1 cellular context compared by ENCODE assay signal in the genomic region with DNA sequence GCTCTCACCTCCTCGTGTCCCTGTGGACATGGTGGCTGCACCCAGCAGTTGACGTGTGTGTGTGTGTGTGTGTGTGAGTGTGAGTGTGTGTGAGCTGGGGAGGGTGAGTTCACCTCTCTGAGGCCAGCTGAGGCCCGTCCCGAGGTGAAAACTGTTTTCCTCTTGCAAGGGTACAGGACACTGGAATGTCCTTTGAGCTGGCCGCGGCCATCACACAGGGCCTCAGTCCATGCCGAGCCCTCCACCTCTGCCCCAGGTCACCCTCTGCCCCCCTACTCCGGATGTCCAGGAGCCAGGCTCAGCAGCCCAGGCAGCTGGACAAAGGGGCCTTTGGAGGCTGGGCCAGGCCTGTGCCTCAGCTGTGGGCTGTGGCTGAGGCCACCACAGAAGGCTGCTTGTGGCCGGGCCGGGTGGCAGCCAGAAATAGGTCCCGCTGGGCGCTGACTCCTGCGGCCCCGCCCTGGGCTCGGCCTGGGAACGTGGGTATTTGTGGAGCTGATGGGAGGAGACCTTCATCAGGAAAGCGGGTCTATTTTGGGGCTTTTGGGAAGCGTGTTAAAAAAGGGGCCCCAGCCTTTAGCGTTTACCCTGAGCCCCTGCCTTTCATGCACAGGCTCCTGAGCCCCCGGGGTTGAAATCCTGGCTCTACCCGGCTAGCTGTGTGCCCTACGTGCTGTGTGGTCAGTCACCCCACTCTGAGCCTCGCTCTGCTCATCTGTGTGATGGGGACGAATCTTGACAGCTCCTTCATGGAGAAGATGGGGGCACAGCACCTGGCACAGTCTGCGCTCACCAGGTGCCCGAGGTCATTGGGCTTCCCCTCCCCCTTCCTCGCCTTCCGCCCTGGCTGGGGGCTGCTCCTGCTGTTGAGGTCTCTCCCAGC.
TF ChIP-seq lines count a peak whose summit lies in the region.

No MANE protein-coding gene starts in this region.

TF ChIP-seq in HepG2, 621 proteins besides CTCF, POLR2A, EP300 and RAD21 (continued from another document and continues in another):
- TF ChIP-seq, protein P1, sequence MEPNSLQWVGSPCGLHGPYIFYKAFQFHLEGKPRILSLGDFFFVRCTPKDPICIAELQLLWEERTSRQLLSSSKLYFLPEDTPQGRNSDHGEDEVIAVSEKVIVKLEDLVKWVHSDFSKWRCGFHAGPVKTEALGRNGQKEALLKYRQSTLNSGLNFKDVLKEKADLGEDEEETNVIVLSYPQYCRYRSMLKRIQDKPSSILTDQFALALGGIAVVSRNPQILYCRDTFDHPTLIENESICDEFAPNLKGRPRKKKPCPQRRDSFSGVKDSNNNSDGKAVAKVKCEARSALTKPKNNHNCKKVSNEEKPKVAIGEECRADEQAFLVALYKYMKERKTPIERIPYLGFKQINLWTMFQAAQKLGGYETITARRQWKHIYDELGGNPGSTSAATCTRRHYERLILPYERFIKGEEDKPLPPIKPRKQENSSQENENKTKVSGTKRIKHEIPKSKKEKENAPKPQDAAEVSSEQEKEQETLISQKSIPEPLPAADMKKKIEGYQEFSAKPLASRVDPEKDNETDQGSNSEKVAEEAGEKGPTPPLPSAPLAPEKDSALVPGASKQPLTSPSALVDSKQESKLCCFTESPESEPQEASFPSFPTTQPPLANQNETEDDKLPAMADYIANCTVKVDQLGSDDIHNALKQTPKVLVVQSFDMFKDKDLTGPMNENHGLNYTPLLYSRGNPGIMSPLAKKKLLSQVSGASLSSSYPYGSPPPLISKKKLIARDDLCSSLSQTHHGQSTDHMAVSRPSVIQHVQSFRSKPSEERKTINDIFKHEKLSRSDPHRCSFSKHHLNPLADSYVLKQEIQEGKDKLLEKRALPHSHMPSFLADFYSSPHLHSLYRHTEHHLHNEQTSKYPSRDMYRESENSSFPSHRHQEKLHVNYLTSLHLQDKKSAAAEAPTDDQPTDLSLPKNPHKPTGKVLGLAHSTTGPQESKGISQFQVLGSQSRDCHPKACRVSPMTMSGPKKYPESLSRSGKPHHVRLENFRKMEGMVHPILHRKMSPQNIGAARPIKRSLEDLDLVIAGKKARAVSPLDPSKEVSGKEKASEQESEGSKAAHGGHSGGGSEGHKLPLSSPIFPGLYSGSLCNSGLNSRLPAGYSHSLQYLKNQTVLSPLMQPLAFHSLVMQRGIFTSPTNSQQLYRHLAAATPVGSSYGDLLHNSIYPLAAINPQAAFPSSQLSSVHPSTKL (CRISPR knock-in tag; IDR thresholded peaks at IDR 0.05), result peak; percentile 62
- TF ChIP-seq SYNCRIP (IDR thresholded peaks at IDR 0.05; ENCODE audit: insufficient read depth, low read depth, low read length), result no peak
- peak; percentile 27; the same call in 1 of the 2 replicates for TF ChIP-seq KDM5B (CRISPR knock-in tag; IDR thresholded peaks at IDR 0.05; ENCODE audit: borderline replicate concordance)
- TF ChIP-seq ZNF263 (CRISPR knock-in tag; IDR thresholded peaks at IDR 0.05), result no peak
- TF ChIP-seq PPARG (CRISPR knock-in tag; conservative IDR thresholded peaks at IDR 0.05), result no peak; the same call in 1 of the 2 replicates
- no peak for TF ChIP-seq ZZZ3 (CRISPR knock-in tag; IDR thresholded peaks at IDR 0.05; ENCODE audit: borderline replicate concordance)
- TF ChIP-seq KDM5A (IDR thresholded peaks at IDR 0.05; ENCODE audit: borderline replicate concordance, low read length), result no peak
- TF ChIP-seq RCOR2 (CRISPR knock-in tag; IDR thresholded peaks at IDR 0.05), result no peak; the same call in 1 of the 2 replicates
- TF ChIP-seq PLSCR1 (CRISPR knock-in tag; IDR thresholded peaks at IDR 0.05; ENCODE audit: borderline replicate concordance), result no peak
- no peak for TF ChIP-seq TBP (CRISPR knock-in tag; IDR thresholded peaks at IDR 0.05)
- 0 out of 2 replicates have a peak, but pooled peaks have one; percentile 37 for TF ChIP-seq ZNF839 (CRISPR knock-in tag; IDR thresholded peaks at IDR 0.05; ENCODE audit: borderline replicate concordance)
- TF ChIP-seq EZH2 (conservative IDR thresholded peaks at IDR 0.05; ENCODE audit: low read depth, low read length), result no peak
- TF ChIP-seq, protein P2, sequence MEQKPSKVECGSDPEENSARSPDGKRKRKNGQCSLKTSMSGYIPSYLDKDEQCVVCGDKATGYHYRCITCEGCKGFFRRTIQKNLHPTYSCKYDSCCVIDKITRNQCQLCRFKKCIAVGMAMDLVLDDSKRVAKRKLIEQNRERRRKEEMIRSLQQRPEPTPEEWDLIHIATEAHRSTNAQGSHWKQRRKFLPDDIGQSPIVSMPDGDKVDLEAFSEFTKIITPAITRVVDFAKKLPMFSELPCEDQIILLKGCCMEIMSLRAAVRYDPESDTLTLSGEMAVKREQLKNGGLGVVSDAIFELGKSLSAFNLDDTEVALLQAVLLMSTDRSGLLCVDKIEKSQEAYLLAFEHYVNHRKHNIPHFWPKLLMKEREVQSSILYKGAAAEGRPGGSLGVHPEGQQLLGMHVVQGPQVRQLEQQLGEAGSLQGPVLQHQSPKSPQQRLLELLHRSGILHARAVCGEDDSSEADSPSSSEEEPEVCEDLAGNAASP (CRISPR knock-in tag; IDR thresholded peaks at IDR 0.05; ENCODE audit: borderline replicate concordance), result peak; percentile 85; the same call in 1 of the 2 replicates
- TF ChIP-seq, protein P3, sequence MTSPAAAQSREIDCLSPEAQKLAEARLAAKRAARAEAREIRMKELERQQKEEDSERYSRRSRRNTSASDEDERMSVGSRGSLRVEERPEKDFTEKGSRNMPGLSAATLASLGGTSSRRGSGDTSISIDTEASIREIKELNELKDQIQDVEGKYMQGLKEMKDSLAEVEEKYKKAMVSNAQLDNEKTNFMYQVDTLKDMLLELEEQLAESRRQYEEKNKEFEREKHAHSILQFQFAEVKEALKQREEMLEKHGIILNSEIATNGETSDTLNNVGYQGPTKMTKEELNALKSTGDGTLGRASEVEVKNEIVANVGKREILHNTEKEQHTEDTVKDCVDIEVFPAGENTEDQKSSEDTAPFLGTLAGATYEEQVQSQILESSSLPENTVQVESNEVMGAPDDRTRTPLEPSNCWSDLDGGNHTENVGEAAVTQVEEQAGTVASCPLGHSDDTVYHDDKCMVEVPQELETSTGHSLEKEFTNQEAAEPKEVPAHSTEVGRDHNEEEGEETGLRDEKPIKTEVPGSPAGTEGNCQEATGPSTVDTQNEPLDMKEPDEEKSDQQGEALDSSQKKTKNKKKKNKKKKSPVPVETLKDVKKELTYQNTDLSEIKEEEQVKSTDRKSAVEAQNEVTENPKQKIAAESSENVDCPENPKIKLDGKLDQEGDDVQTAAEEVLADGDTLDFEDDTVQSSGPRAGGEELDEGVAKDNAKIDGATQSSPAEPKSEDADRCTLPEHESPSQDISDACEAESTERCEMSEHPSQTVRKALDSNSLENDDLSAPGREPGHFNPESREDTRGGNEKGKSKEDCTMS (CRISPR knock-in tag; conservative IDR thresholded peaks at IDR 0.05), result no peak
- no peak for TF ChIP-seq CENPBD1 (CRISPR knock-in tag; IDR thresholded peaks at IDR 0.05; ENCODE audit: borderline replicate concordance, low read depth)
- no peak for TF ChIP-seq ETV6 (CRISPR knock-in tag; conservative IDR thresholded peaks at IDR 0.05)
- TF ChIP-seq ZNF562 (CRISPR knock-in tag; IDR thresholded peaks at IDR 0.05; ENCODE audit: borderline replicate concordance), result no peak
- TF ChIP-seq ZBTB7B (CRISPR knock-in tag; IDR thresholded peaks at IDR 0.05), result peak; percentile 78
- TF ChIP-seq GATAD2A (CRISPR knock-in tag; IDR thresholded peaks at IDR 0.05), result peak; percentile 77
- no peak for TF ChIP-seq SCMH1 (CRISPR knock-in tag; IDR thresholded peaks at IDR 0.05; ENCODE audit: borderline replicate concordance)
- no peak for TF ChIP-seq GTF3A (CRISPR knock-in tag; conservative IDR thresholded peaks at IDR 0.05)
- TF ChIP-seq ISX (CRISPR knock-in tag; conservative IDR thresholded peaks at IDR 0.05), result no peak
- TF ChIP-seq ZNF44 (CRISPR knock-in tag; IDR thresholded peaks at IDR 0.05), result no peak
- no peak for TF ChIP-seq TIGD3 (CRISPR knock-in tag; IDR thresholded peaks at IDR 0.05; ENCODE audit: borderline replicate concordance)
- TF ChIP-seq, protein P4, sequence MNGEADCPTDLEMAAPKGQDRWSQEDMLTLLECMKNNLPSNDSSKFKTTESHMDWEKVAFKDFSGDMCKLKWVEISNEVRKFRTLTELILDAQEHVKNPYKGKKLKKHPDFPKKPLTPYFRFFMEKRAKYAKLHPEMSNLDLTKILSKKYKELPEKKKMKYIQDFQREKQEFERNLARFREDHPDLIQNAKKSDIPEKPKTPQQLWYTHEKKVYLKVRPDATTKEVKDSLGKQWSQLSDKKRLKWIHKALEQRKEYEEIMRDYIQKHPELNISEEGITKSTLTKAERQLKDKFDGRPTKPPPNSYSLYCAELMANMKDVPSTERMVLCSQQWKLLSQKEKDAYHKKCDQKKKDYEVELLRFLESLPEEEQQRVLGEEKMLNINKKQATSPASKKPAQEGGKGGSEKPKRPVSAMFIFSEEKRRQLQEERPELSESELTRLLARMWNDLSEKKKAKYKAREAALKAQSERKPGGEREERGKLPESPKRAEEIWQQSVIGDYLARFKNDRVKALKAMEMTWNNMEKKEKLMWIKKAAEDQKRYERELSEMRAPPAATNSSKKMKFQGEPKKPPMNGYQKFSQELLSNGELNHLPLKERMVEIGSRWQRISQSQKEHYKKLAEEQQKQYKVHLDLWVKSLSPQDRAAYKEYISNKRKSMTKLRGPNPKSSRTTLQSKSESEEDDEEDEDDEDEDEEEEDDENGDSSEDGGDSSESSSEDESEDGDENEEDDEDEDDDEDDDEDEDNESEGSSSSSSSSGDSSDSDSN (CRISPR knock-in tag; IDR thresholded peaks at IDR 0.05), result peak; percentile 81
- no peak for TF ChIP-seq ZFP82 (CRISPR knock-in tag; IDR thresholded peaks at IDR 0.05; ENCODE audit: borderline replicate concordance)
- no peak for TF ChIP-seq CCAR2 (optimal IDR thresholded peaks at IDR 0.05; ENCODE audit: low read depth, low read length)
- TF ChIP-seq POLR2AphosphoS2 (IDR thresholded peaks at IDR 0.05; ENCODE audit: low read depth, low read length), result no peak
- TF ChIP-seq, protein P5, sequence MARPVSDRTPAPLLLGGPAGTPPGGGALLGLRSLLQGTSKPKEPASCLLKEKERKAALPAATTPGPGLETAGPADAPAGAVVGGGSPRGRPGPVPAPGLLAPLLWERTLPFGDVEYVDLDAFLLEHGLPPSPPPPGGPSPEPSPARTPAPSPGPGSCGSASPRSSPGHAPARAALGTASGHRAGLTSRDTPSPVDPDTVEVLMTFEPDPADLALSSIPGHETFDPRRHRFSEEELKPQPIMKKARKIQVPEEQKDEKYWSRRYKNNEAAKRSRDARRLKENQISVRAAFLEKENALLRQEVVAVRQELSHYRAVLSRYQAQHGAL (CRISPR knock-in tag; IDR thresholded peaks at IDR 0.05; ENCODE audit: not compliant biosample characterization), result no peak
- no peak for TF ChIP-seq ZNF101 (CRISPR knock-in tag; IDR thresholded peaks at IDR 0.05; ENCODE audit: borderline replicate concordance, low read depth)
- no peak for TF ChIP-seq ZNF773 (CRISPR knock-in tag; IDR thresholded peaks at IDR 0.05; ENCODE audit: borderline replicate concordance)
- TF ChIP-seq ZNF564 (CRISPR knock-in tag; IDR thresholded peaks at IDR 0.05), result peak; percentile 56; the same call in 1 of the 2 replicates
- no peak for TF ChIP-seq SMAD9 (CRISPR knock-in tag; IDR thresholded peaks at IDR 0.05)
- TF ChIP-seq ZBTB2 (CRISPR knock-in tag; IDR thresholded peaks at IDR 0.05; ENCODE audit: low read depth), result no peak
- no peak for TF ChIP-seq ZNF251 (CRISPR knock-in tag; IDR thresholded peaks at IDR 0.05)
- 0 out of 2 replicates have a peak, but pooled peaks have one; percentile 52 for TF ChIP-seq HOMEZ (CRISPR knock-in tag; IDR thresholded peaks at IDR 0.05; ENCODE audit: low read depth)
- TF ChIP-seq MLLT10 (CRISPR knock-in tag; IDR thresholded peaks at IDR 0.05), result no peak
